In the genomic region with DNA sequence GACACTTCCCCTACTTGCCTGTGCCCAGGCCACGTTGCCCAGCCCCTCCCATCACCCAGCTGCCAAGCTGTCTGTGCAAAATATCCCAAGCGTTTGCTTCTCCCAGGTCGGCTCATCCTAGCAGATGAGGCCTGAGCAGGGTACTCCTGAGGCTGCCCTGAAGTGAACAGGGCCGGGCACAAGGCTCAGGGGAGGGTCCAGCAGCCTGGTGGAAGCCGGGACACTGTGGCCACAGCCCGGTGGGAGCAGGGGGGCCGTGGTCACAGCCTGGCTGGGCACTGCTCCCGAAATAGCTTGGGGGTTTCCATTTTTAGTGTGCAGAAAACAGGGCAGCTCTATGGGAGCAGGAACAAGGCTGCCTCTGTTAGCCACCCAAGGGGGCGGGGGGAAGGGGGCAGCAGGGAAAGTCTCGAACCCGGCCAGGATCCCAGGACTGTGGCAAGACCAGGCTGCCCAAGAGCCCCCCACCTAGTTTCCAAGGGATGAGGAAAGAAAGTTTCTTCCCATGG, we compare ENCODE assay signal across 2 cellular contexts.
TF ChIP-seq lines count a peak whose summit lies in the region.

No MANE protein-coding gene starts in this region.

TF ChIP-seq in GM12878, 131 proteins besides CTCF, POLR2A, EP300 and RAD21:
- TF ChIP-seq ZNF384 (IDR thresholded peaks at IDR 0.05; ENCODE audit: borderline replicate concordance, low read depth, low read length) (no peak), ETV6 (conservative IDR thresholded peaks at IDR 0.05 in 1 of 2, IDR thresholded peaks at IDR 0.05 in 1 of 2; ENCODE audit: borderline replicate concordance in 1 of 2, low read depth in 1 of 2) (no peak), KLF5 (IDR thresholded peaks at IDR 0.05; ENCODE audit: partially characterized antibody) (no peak), ZNF217 (IDR thresholded peaks at IDR 0.05) (no peak), NFXL1 (IDR thresholded peaks at IDR 0.05; ENCODE audit: borderline replicate concordance) (no peak), GATAD2B (conservative IDR thresholded peaks at IDR 0.05; ENCODE audit: low read depth) (no peak), RUNX3 (IDR thresholded peaks at IDR 0.05; ENCODE audit: low read length) (no peak), MTA2 (IDR thresholded peaks at IDR 0.05; ENCODE audit: low read depth) (no peak), BHLHE40 (IDR thresholded peaks at IDR 0.05; ENCODE audit: borderline replicate concordance in 1 of 2, low read depth in 2 of 2, low read length in 1 of 2) (no peak), IKZF2 (IDR thresholded peaks at IDR 0.05) (no peak)
- TF ChIP-seq, protein P1, sequence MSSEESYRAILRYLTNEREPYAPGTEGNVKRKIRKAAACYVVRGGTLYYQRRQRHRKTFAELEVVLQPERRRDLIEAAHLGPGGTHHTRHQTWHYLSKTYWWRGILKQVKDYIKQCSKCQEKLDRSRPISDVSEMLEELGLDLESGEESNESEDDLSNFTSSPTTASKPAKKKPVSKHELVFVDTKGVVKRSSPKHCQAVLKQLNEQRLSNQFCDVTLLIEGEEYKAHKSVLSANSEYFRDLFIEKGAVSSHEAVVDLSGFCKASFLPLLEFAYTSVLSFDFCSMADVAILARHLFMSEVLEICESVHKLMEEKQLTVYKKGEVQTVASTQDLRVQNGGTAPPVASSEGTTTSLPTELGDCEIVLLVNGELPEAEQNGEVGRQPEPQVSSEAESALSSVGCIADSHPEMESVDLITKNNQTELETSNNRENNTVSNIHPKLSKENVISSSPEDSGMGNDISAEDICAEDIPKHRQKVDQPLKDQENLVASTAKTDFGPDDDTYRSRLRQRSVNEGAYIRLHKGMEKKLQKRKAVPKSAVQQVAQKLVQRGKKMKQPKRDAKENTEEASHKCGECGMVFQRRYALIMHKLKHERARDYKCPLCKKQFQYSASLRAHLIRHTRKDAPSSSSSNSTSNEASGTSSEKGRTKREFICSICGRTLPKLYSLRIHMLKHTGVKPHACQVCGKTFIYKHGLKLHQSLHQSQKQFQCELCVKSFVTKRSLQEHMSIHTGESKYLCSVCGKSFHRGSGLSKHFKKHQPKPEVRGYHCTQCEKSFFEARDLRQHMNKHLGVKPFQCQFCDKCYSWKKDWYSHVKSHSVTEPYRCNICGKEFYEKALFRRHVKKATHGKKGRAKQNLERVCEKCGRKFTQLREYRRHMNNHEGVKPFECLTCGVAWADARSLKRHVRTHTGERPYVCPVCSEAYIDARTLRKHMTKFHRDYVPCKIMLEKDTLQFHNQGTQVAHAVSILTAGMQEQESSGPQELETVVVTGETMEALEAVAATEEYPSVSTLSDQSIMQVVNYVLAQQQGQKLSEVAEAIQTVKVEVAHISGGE (CRISPR knock-in tag; IDR thresholded peaks at IDR 0.05) = no peak
- TF ChIP-seq, protein P2, sequence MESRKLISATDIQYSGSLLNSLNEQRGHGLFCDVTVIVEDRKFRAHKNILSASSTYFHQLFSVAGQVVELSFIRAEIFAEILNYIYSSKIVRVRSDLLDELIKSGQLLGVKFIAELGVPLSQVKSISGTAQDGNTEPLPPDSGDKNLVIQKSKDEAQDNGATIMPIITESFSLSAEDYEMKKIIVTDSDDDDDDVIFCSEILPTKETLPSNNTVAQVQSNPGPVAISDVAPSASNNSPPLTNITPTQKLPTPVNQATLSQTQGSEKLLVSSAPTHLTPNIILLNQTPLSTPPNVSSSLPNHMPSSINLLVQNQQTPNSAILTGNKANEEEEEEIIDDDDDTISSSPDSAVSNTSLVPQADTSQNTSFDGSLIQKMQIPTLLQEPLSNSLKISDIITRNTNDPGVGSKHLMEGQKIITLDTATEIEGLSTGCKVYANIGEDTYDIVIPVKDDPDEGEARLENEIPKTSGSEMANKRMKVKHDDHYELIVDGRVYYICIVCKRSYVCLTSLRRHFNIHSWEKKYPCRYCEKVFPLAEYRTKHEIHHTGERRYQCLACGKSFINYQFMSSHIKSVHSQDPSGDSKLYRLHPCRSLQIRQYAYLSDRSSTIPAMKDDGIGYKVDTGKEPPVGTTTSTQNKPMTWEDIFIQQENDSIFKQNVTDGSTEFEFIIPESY (IDR thresholded peaks at IDR 0.05) = no peak
- TF ChIP-seq, protein P3, sequence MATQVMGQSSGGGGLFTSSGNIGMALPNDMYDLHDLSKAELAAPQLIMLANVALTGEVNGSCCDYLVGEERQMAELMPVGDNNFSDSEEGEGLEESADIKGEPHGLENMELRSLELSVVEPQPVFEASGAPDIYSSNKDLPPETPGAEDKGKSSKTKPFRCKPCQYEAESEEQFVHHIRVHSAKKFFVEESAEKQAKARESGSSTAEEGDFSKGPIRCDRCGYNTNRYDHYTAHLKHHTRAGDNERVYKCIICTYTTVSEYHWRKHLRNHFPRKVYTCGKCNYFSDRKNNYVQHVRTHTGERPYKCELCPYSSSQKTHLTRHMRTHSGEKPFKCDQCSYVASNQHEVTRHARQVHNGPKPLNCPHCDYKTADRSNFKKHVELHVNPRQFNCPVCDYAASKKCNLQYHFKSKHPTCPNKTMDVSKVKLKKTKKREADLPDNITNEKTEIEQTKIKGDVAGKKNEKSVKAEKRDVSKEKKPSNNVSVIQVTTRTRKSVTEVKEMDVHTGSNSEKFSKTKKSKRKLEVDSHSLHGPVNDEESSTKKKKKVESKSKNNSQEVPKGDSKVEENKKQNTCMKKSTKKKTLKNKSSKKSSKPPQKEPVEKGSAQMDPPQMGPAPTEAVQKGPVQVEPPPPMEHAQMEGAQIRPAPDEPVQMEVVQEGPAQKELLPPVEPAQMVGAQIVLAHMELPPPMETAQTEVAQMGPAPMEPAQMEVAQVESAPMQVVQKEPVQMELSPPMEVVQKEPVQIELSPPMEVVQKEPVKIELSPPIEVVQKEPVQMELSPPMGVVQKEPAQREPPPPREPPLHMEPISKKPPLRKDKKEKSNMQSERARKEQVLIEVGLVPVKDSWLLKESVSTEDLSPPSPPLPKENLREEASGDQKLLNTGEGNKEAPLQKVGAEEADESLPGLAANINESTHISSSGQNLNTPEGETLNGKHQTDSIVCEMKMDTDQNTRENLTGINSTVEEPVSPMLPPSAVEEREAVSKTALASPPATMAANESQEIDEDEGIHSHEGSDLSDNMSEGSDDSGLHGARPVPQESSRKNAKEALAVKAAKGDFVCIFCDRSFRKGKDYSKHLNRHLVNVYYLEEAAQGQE (IDR thresholded peaks at IDR 0.05; ENCODE audit: low read depth, low read length) = no peak

TF ChIP-seq in neural cell, 6 proteins besides CTCF, POLR2A, EP300 and RAD21:
- TF ChIP-seq TAF1 (IDR thresholded peaks at IDR 0.05; ENCODE audit: low read depth) (no peak), EZH2 (IDR thresholded peaks at IDR 0.05; ENCODE audit: borderline replicate concordance, insufficient read depth, low read length, poor library complexity, severe bottlenecking) (no peak), SMC3 (conservative IDR thresholded peaks at IDR 0.05; ENCODE audit: poor library complexity) (no peak), POLR2AphosphoS5 (IDR thresholded peaks at IDR 0.05) (no peak), MXI1 (conservative IDR thresholded peaks at IDR 0.05; ENCODE audit: poor library complexity, severe bottlenecking) (no peak)
- TF ChIP-seq, protein P3 (IDR thresholded peaks at IDR 0.05; ENCODE audit: borderline replicate concordance) = no peak
